In genomic region chr20:48729538-48729937, GRCh38 we compare ENCODE assay signal across 22 cellular contexts.
DNase-seq lines count a peak whose midpoint lies in the region; ATAC-seq and TF ChIP-seq lines count a peak whose summit lies in the region.
"Had no signal": no experiment of that assay in that cellular context is flagged by ENCODE, and none has a peak within 500 bp of the region (broad histone marks: within the 10 kb centered on the region; RNA-seq: fewer than 3 reads in every experiment).

No MANE protein-coding gene starts in this region.

- no peak for DNase-seq in CD4-positive, alpha-beta memory T cell
- DNase-seq in caudate nucleus (lab: John Stamatoyannopoulos, UW): no peak
- no peak for DNase-seq in natural killer cell
- no peak for DNase-seq in NCI-H446 (lab: John Stamatoyannopoulos, UW)
- no peak for DNase-seq in germinal center (ENCODE audit: low spot score)
- DNase-seq in NCI-H1436 treated with DMSO at 0.1 percent for 48 hours (lab: John Stamatoyannopoulos, UW): no peak
- DNase-seq in NCI-H748 treated with DMSO at 0.1 percent for 48 hours (lab: John Stamatoyannopoulos, UW): no peak
- DNase-seq: activated CD4-positive, alpha-beta T cell treated with anti-CD3 and anti-CD28 coated beads for 1 hour; AML-193; effector CD4-positive, alpha-beta T cell; heart left ventricle; Karpas-422; lower lobe of right lung; NCI-H1092 treated with DMSO at 0.1 percent for 48 hours; NCI-H526 treated with DMSO at 0.1 percent for 48 hours; stimulated activated CD4-positive, alpha-beta T cell treated with anti-CD3 and anti-CD28 coated beads, Interleukin-4, amount 100 ng/mL, for 1 hour; T-helper 9 cell; thyroid gland had no signal

- H3K4me1 ChIP-seq in CD4-positive, alpha-beta memory T cell (ENCODE audit: insufficient read depth, low read length): peaks cover 14% of the 10 kb centered on the region
- H3K4me1 ChIP-seq: prostate gland had no signal

- H3K27me3 Mint-ChIP-seq in CD4-positive, alpha-beta memory T cell: no peaks in the 10 kb centered on the region
- H3K27me3 Mint-ChIP-seq in IgD-negative memory B cell: no peaks in the 10 kb centered on the region
- no peaks in the 10 kb centered on the region for H3K27me3 Mint-ChIP-seq in natural killer cell (ENCODE audit: low read depth in 2 of 2)

- no peaks in the 10 kb centered on the region for H3K27me3 ChIP-seq in CD4-positive, alpha-beta memory T cell (ENCODE audit: insufficient read depth, low read length)
- H3K27me3 ChIP-seq: cardiac muscle cell, heart left ventricle, thyroid gland had no signal

- H3K36me3 Mint-ChIP-seq in CD4-positive, alpha-beta memory T cell: peaks cover 70 to 83% of the 10 kb centered on the region in 2 donors
- H3K36me3 Mint-ChIP-seq in IgD-negative memory B cell (peaks cover 9% of the 10 kb centered on the region), natural killer cell (peaks cover 15% of the 10 kb centered on the region)

- no peak for TF ChIP-seq CTCF in natural killer cell (IDR thresholded peaks at IDR 0.05)

- H3K27ac Mint-ChIP-seq in CD4-positive, alpha-beta memory T cell: peak overlapping the region; percentile 3 to 94 (median 81)
- peak overlapping the region in 2 of 3 donors; percentile 39 to 82 for H3K27ac Mint-ChIP-seq in IgD-negative memory B cell
- H3K27ac Mint-ChIP-seq in natural killer cell: peak overlapping the region; percentile 52 to 92

- intact Hi-C loops in CD4-positive, alpha-beta memory T cell (cut with micrococcal nuclease): no loop called here
- intact Hi-C loops in natural killer cell (cut with micrococcal nuclease): no loop called here

- no peak overlapping the region for H3K27ac ChIP-seq in CD4-positive, alpha-beta memory T cell (ENCODE audit: low read depth, low read length)
- peak overlapping the region; percentile 99 for H3K27ac ChIP-seq in caudate nucleus (ENCODE audit: low read depth, low read length)
- H3K27ac ChIP-seq: cardiac muscle cell, heart left ventricle, lower lobe of right lung, prostate gland, thyroid gland had no signal

- no peaks in the 10 kb centered on the region for H3K9me3 Mint-ChIP-seq in CD4-positive, alpha-beta memory T cell
- H3K9me3 Mint-ChIP-seq in IgD-negative memory B cell: no peaks in the 10 kb centered on the region
- no peaks in the 10 kb centered on the region for H3K9me3 Mint-ChIP-seq in natural killer cell
- H3K9me3 Mint-ChIP-seq: nephron had no signal

- peaks cover 35 to 78% (median 55%) of the 10 kb centered on the region in 4 donors for H3K4me1 Mint-ChIP-seq in CD4-positive, alpha-beta memory T cell
- peaks cover 9 to 23% (median 19%) of the 10 kb centered on the region in 3 donors for H3K4me1 Mint-ChIP-seq in IgD-negative memory B cell
- peaks cover 77 to 82% of the 10 kb centered on the region in 2 donors for H3K4me1 Mint-ChIP-seq in natural killer cell

- peaks cover 64% of the 10 kb centered on the region for H3K36me3 ChIP-seq in CD4-positive, alpha-beta memory T cell (ENCODE audit: insufficient read depth, low read length)
- H3K36me3 ChIP-seq: cardiac muscle cell, prostate gland, thyroid gland had no signal

- no peaks in the 10 kb centered on the region for H3K9me3 ChIP-seq in CD4-positive, alpha-beta memory T cell (ENCODE audit: control insufficient read depth in 1 of 2, low read length in 2 of 2)
- H3K9me3 ChIP-seq: heart left ventricle, lower lobe of right lung, prostate gland, thyroid gland had no signal

- peak overlapping the region in 1 of 8 donors; percentile 8 for H3K4me3 Mint-ChIP-seq in CD4-positive, alpha-beta memory T cell
- H3K4me3 Mint-ChIP-seq in IgD-negative memory B cell (no peak overlapping the region), natural killer cell (peak overlapping the region; percentile 72)
- H3K4me3 Mint-ChIP-seq: nephron had no signal

- H3K4me3 ChIP-seq in CD4-positive, alpha-beta memory T cell (ENCODE audit: low read length in 2 of 2): no peak overlapping the region
- H3K4me3 ChIP-seq: cardiac muscle cell, heart left ventricle, lower lobe of right lung, prostate gland, thyroid gland had no signal

- POLR2A ChIA-PET in CD4-positive, alpha-beta memory T cell (lab: Charles Lee; ENCODE audit: partially characterized antibody): interaction anchor here (1.2 kb wide), 1 partner anchor 97 kb away, joined by 3 read pairs; no protein-coding TSS in a partner anchor

- ATAC-seq in natural killer cell: peak in 2 of 3 donors; percentile 29 to 78
- ATAC-seq: heart left ventricle, lower lobe of right lung had no signal

- CTCF ChIA-PET in CD4-positive, alpha-beta memory T cell (lab: Charles Lee; ENCODE audit: partially characterized antibody): no interaction called here
